Comparison of ENCODE assay signal across 9 cellular contexts in genomic region chr19:8577247-8577646, GRCh38. TPM values are rescaled to one million over a fixed set of nuclear protein-coding genes. Genes with fewer than 3 reads are reported as not detected.
DNase-seq lines count a peak whose midpoint lies in the region; ATAC-seq and TF ChIP-seq lines count a peak whose summit lies in the region.
"Had no signal": no experiment of that assay in that cellular context is flagged by ENCODE, and none has a peak within 500 bp of the region (broad histone marks: within the 10 kb centered on the region; RNA-seq: fewer than 3 reads in every experiment).

Gene MYO1F (minus strand): TSS chr19:8577442. CDS start chr19:8577309, 133 bp downstream.

- no peak within 1 kb of the TSS for H2AFZ ChIP-seq in hepatocyte

- intact Hi-C loops in sciatic nerve (cut with DNase I): no loop called here

- no peaks in the 10 kb centered on the region for H3K27me3 ChIP-seq in Peyer's patch
- H3K27me3 ChIP-seq in gastroesophageal sphincter: peaks cover 52% of the 10 kb centered on the region
- no peaks in the 10 kb centered on the region for H3K27me3 ChIP-seq in hepatocyte

- H3K9me3 ChIP-seq in Peyer's patch (no peaks in the 10 kb centered on the region), gastroesophageal sphincter (no peaks in the 10 kb centered on the region), hepatocyte (ENCODE audit: low read depth) (no peaks in the 10 kb centered on the region)

- H3K27ac ChIP-seq in Peyer's patch: peak within 1 kb of the TSS; percentile 59 to 88 (median 72)
- peak within 1 kb of the TSS in 2 of 4 donors; percentile 43 to 47 for H3K27ac ChIP-seq in gastroesophageal sphincter
- H3K27ac ChIP-seq in hepatocyte: no peak within 1 kb of the TSS

- H3K4me3 ChIP-seq in Peyer's patch (peak within 1 kb of the TSS; percentile 47 to 62 (median 51)), gastroesophageal sphincter (peak within 1 kb of the TSS; percentile 1 to 43), hepatocyte (no peak within 1 kb of the TSS)

- ATAC-seq in gastroesophageal sphincter: peak; percentile 52
- ATAC-seq in sciatic nerve: peak; percentile 59
- ATAC-seq in HG03025 (IDR thresholded peaks at IDR 0.05; ENCODE audit: low FRiP score, unreplicated experiment): no peak
- ATAC-seq in GM19023 (IDR thresholded peaks at IDR 0.05; ENCODE audit: unreplicated experiment): no peak
- no peak for ATAC-seq in GM21367 (IDR thresholded peaks at IDR 0.05; ENCODE audit: unreplicated experiment)

- no peaks in the 10 kb centered on the region for H3K9me2 ChIP-seq in hepatocyte (replicated peaks; ENCODE audit: insufficient read depth)

- TF ChIP-seq CTCF in GM10266 (IDR thresholded peaks at IDR 0.05; ENCODE audit: control insufficient read depth, insufficient read depth, low read depth, missing control alignments) (no peak), Peyer's patch (IDR thresholded peaks at IDR 0.05) (no peak), gastroesophageal sphincter (IDR thresholded peaks at IDR 0.05) (no peak), hepatocyte (IDR thresholded peaks at IDR 0.05; ENCODE audit: poor library complexity) (no peak)

- no peak for TF ChIP-seq EP300 in gastroesophageal sphincter (IDR thresholded peaks at IDR 0.05)

- H3K4me2 ChIP-seq in hepatocyte: no peak within 1 kb of the TSS

- H4K20me1 ChIP-seq in hepatocyte (ENCODE audit: insufficient read depth, poor library complexity, severe bottlenecking): no peaks in the 10 kb centered on the region

- H3K4me1 ChIP-seq in Peyer's patch: peaks cover 0 to 28% (median 16%) of the 10 kb centered on the region in 4 donors
- H3K4me1 ChIP-seq in gastroesophageal sphincter: peaks cover 0 to 28% (median 3%) of the 10 kb centered on the region in 3 donors
- H3K4me1 ChIP-seq in hepatocyte (ENCODE audit: insufficient read depth): no peaks in the 10 kb centered on the region

- DNase-seq in GM10266 (ENCODE audit: extremely low spot score) (peak; percentile 60), Peyer's patch (peak in 2 of 3 donors; percentile 81 to 84), sciatic nerve (ENCODE audit: low spot score) (no peak), hepatocyte (ENCODE audit: low spot score) (no peak)
- DNase-seq: SW 1271 had no signal

- WGBS in gastroesophageal sphincter (ENCODE audit: low coverage in 1 of 2), 2 donors: no CpG with 5 or more reads among the region's 7 CpGs
- WGBS in hepatocyte (ENCODE audit: low lambda C conversion rate, missing lambda C conversion rate): 61% methylated on average over 4 of the region's 7 CpGs

- H3K36me3 ChIP-seq in Peyer's patch (no peaks in the 10 kb centered on the region), gastroesophageal sphincter (peaks cover 0 to 2% of the 10 kb centered on the region in 2 donors), hepatocyte (replicated peaks; ENCODE audit: insufficient read depth, low read depth) (no peaks in the 10 kb centered on the region)

- H3K79me2 ChIP-seq in hepatocyte: no peaks in the 10 kb centered on the region

- TF ChIP-seq POLR2A in Peyer's patch (IDR thresholded peaks at IDR 0.05): no peak
- TF ChIP-seq POLR2A in gastroesophageal sphincter (IDR thresholded peaks at IDR 0.05): no peak

RNA-seq across cellular contexts. Expression of gene MYO1F, which starts in this region (rescaled TPM):
- 100 to 1,000 TPM in 1 of 4 donors, 10 to 100 TPM in 3; 10.8 to 168 (median 22.1) TPM for total RNA-seq in Peyer's patch
- 10 to 100 TPM in 2 of 4 donors, 1 to 10 TPM in 2; 5.4 to 41.5 (median 10.3) TPM for total RNA-seq in gastroesophageal sphincter
- total RNA-seq in sciatic nerve: 60.9 TPM
- 0.13 and 0.92 TPM in 2 replicates for total RNA-seq in hepatocyte
- polyA plus RNA-seq in hepatocyte: 1.0 and 3.1 TPM in 2 replicates

Comparison
In these comparisons a context has a peak if more than half of its experiments do, and no peak if none do; other contexts are left out.
1. DNase-seq: peak in GM10266 (single experiment) and Peyer's patch (2 of 3); none in sciatic nerve (single experiment) and hepatocyte (single experiment).
2. ATAC-seq: peak in gastroesophageal sphincter (single experiment) and sciatic nerve (single experiment); none in HG03025 (single experiment), GM19023 (single experiment) and GM21367 (single experiment).